Comparison of ENCODE assay signal across 8 cellular contexts in genomic region chr2:132037527-132038178, GRCh38.
DNase-seq lines count a peak whose midpoint lies in the region; ATAC-seq and TF ChIP-seq lines count a peak whose summit lies in the region.

No MANE protein-coding gene starts in this region.

- H3K27me3 ChIP-seq in breast epithelium, result peaks cover 0 to 9% of the 10 kb centered on the region in 2 donors
- H3K27me3 ChIP-seq in adipocyte (replicated peaks; ENCODE audit: control insufficient read depth, insufficient read depth, low read length), result peaks cover 16% of the 10 kb centered on the region
- no peaks in the 10 kb centered on the region for H3K27me3 ChIP-seq in thoracic aorta (replicated peaks; ENCODE audit: insufficient read depth)

- H3K9ac ChIP-seq in adipocyte (ENCODE audit: low read length), result no peak overlapping the region

- BruUV-seq in MCF 10A (replicated peaks; lab: Mats Ljungman, UMichigan), result no TSS peak

- H3K4me3 Mint-ChIP-seq in MCF 10A (ENCODE audit: unreplicated experiment), result no peak overlapping the region

- no peaks in the 10 kb centered on the region for H3K36me3 Mint-ChIP-seq in MCF 10A (ENCODE audit: insufficient read depth, unreplicated experiment)

- no peak for DNase-seq in breast epithelium (ENCODE audit: low spot score in 2 of 2)
- no peak for DNase-seq in MCF 10A (ENCODE audit: unreplicated experiment)
- DNase-seq in adipocyte (ENCODE audit: low read depth), result peak; percentile 38
- peak; percentile 20 for DNase-seq in inferior parietal cortex (ENCODE audit: extremely low spot score)
- no peak for DNase-seq in thoracic aorta (ENCODE audit: low spot score)

- H3K36me3 ChIP-seq in breast epithelium (no peaks in the 10 kb centered on the region), adipocyte (ENCODE audit: control insufficient read depth, insufficient read depth, low read length, severe bottlenecking) (no peaks in the 10 kb centered on the region), thoracic aorta (no peaks in the 10 kb centered on the region)

- ATAC-seq in thoracic aorta (ENCODE audit: insufficient number of reproducible peaks, low FRiP score, low read depth) (no peak), GM18517 (IDR thresholded peaks at IDR 0.05; ENCODE audit: unreplicated experiment) (no peak), HG02759 (IDR thresholded peaks at IDR 0.05; ENCODE audit: unreplicated experiment) (no peak), HG03378 (IDR thresholded peaks at IDR 0.05; ENCODE audit: unreplicated experiment) (no peak)

- no peak overlapping the region for H3K27ac ChIP-seq in breast epithelium
- no peak overlapping the region for H3K27ac ChIP-seq in thoracic aorta

- H3K4me1 ChIP-seq in breast epithelium, result no peaks in the 10 kb centered on the region
- no peaks in the 10 kb centered on the region for H3K4me1 ChIP-seq in adipocyte (ENCODE audit: control insufficient read depth, insufficient read depth, low read length)
- no peaks in the 10 kb centered on the region for H3K4me1 ChIP-seq in thoracic aorta (ENCODE audit: control insufficient read depth in 1 of 2, low read depth in 2 of 2)

- peak overlapping the region; percentile 39 to 58 (median 50) for H3K4me3 ChIP-seq in breast epithelium
- peak overlapping the region; percentile 68 for H3K4me3 ChIP-seq in adipocyte (ENCODE audit: low read length)
- peak overlapping the region; percentile 68 for H3K4me3 ChIP-seq in thoracic aorta

- no peaks in the 10 kb centered on the region for H3K4me1 Mint-ChIP-seq in MCF 10A (ENCODE audit: insufficient read depth, unreplicated experiment)

- intact Hi-C loops in breast epithelium (cut with DNase I; ENCODE audit: low total_unique reads) (no loop called here), MCF 10A (cut with micrococcal nuclease) (no loop called here)

- CTCF ChIA-PET in MCF 10A (lab: Yijun Ruan, JAX), result no interaction called here

- no peaks in the 10 kb centered on the region for H3K9me3 Mint-ChIP-seq in MCF 10A (ENCODE audit: unreplicated experiment)

- H3K27me3 Mint-ChIP-seq in MCF 10A (ENCODE audit: insufficient read depth, unreplicated experiment), result peaks cover 7% of the 10 kb centered on the region

- POLR2A ChIA-PET in MCF 10A (lab: Yijun Ruan, JAX), result no interaction called here

- TF ChIP-seq CTCF in breast epithelium (IDR thresholded peaks at IDR 0.05) (no peak), MCF 10A (IDR thresholded peaks at IDR 0.05; ENCODE audit: unreplicated experiment) (no peak), thoracic aorta (IDR thresholded peaks at IDR 0.05) (no peak)

- H3K9me3 ChIP-seq in breast epithelium (no peaks in the 10 kb centered on the region), adipocyte (ENCODE audit: control insufficient read depth, low read length) (peaks cover 3% of the 10 kb centered on the region), thoracic aorta (no peaks in the 10 kb centered on the region)

- no peak for TF ChIP-seq POLR2A in breast epithelium (IDR thresholded peaks at IDR 0.05)

- no peak overlapping the region for H3K27ac Mint-ChIP-seq in MCF 10A (ENCODE audit: low read depth, unreplicated experiment)

Comparison
In these comparisons a context has a peak if more than half of its experiments do, and no peak if none do; other contexts are left out.
1. DNase-seq: peak in adipocyte (single experiment) and inferior parietal cortex (single experiment); none in breast epithelium (0 of 2), MCF 10A (single experiment) and thoracic aorta (single experiment).
2. Peak in every context shown above with its lines, with median percentiles within 50 percentile points of each other: H3K4me3 ChIP-seq.